Comparison of ENCODE assay signal across 10 cellular contexts in the genomic region with DNA sequence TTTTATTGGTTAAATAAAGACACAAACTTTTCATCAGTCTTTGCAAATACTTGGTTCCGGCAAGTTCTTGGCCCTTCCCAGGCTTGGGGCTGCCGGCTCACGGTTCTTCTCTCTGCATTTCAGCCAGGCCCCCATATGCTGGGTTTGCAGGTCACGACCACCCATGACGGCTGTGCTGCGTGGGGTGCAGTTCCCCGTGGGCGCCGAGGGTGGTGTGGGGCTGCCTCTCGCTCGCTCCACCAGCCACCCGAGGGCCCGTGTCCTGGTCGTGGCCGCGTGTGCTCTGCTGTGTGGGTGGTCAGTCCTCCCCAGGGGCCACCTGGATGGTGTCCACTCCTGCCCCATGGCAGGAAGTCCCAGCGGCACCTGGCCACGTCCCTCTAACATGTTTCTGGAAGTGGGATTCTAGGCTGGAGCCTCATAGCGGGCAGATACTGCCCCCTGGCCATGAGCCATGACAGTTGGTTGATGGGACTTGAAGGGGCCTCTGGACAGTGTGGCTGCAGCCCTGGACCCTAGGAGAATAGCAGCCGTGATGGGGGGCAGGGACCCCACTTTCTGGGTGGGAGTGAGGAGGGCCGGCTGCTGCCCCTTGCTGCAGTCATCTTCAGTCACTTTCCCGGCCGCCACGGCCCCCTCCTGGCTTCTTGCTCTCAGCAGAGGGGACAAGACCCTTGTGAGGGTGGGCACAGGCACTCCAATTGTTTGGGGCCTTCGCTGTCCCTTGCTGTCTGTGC. TPM values are rescaled to one million over a fixed set of nuclear protein-coding genes. Genes with fewer than 3 reads are reported as not detected.
DNase-seq lines count a peak whose midpoint lies in the region; TF ChIP-seq lines count a peak whose summit lies in the region.
"Had no signal": no experiment of that assay in that cellular context is flagged by ENCODE, and none has a peak within 500 bp of the region (broad histone marks: within the 10 kb centered on the region; RNA-seq: fewer than 3 reads in every experiment).

No MANE protein-coding gene starts in this region.

- no peak overlapping the region for H3K4me3 ChIP-seq in HEK293 (ENCODE audit: low read depth, low read length)
- no peak overlapping the region for H3K4me3 ChIP-seq in mesenchymal stem cell (ENCODE audit: insufficient read depth in 1 of 2, low read depth in 1 of 2, low read length in 2 of 2)
- no peak overlapping the region for H3K4me3 ChIP-seq in subcutaneous abdominal adipose tissue (ENCODE audit: low read depth in 1 of 5, low read length in 5 of 5)
- no peak overlapping the region for H3K4me3 ChIP-seq in Peyer's patch

- peaks cover 3% of the 10 kb centered on the region for H3K36me3 Mint-ChIP-seq in chondrocyte (ENCODE audit: low read depth)

- no peak overlapping the region for H3K4me3 Mint-ChIP-seq in chondrocyte (ENCODE audit: unreplicated experiment)

- H3K14ac ChIP-seq in mesenchymal stem cell (ENCODE audit: low read length in 2 of 2), result no peak overlapping the region

- H3K27ac Mint-ChIP-seq in chondrocyte (ENCODE audit: unreplicated experiment), result peak overlapping the region; percentile 41

- H3K4me1 Mint-ChIP-seq in chondrocyte (ENCODE audit: low read depth), result peaks cover 82% of the 10 kb centered on the region

- peaks cover 0 to 25% of the 10 kb centered on the region in 2 experiments; a peak in 2 of 3 replicates for H3K36me3 ChIP-seq in HEK293 (ENCODE audit: control insufficient read depth in 2 of 2, insufficient read depth in 1 of 2, low read length in 2 of 2)
- peaks cover 9 to 37% of the 10 kb centered on the region in 2 experiments for H3K36me3 ChIP-seq in mesenchymal stem cell (ENCODE audit: control insufficient read depth in 1 of 2, insufficient read depth in 2 of 2, low read depth in 1 of 2, low read length in 2 of 2)
- peaks cover 0 to 7% (median 5%) of the 10 kb centered on the region in 5 donors for H3K36me3 ChIP-seq in subcutaneous abdominal adipose tissue (ENCODE audit: control insufficient read depth in 5 of 5, insufficient read depth in 5 of 5, low read length in 5 of 5)
- H3K36me3 ChIP-seq in Peyer's patch, result no peaks in the 10 kb centered on the region

- no peak for TF ChIP-seq POLR2A in Peyer's patch (IDR thresholded peaks at IDR 0.05)

- no peaks in the 10 kb centered on the region for H3K9me3 ChIP-seq in HEK293 (ENCODE audit: control insufficient read depth, insufficient read depth, low read depth, low read length)
- H3K9me3 ChIP-seq in mesenchymal stem cell (ENCODE audit: control insufficient read depth, low read length), result peaks cover 6% of the 10 kb centered on the region
- H3K9me3 ChIP-seq in subcutaneous abdominal adipose tissue (ENCODE audit: control insufficient read depth in 5 of 5, low read length in 5 of 5), result no peaks in the 10 kb centered on the region
- no peaks in the 10 kb centered on the region for H3K9me3 ChIP-seq in Peyer's patch

- H3K23ac ChIP-seq in mesenchymal stem cell (ENCODE audit: low read length in 2 of 2), result no peak overlapping the region

- H4K91ac ChIP-seq in mesenchymal stem cell (ENCODE audit: low read length), result peak overlapping the region; percentile 28

- H2AFZ ChIP-seq in mesenchymal stem cell (ENCODE audit: low read depth, low read length), result no peak overlapping the region

- peak overlapping the region; percentile 29 to 38 for H3K18ac ChIP-seq in mesenchymal stem cell (ENCODE audit: low read depth in 1 of 2, low read length in 2 of 2)

- 95% methylated on average over 23 of the region's 25 CpGs for WGBS in mesenchymal stem cell

- H2BK120ac ChIP-seq in mesenchymal stem cell (ENCODE audit: low read depth, low read length), result no peak overlapping the region

- no peaks in the 10 kb centered on the region for H3K27me3 ChIP-seq in mesenchymal stem cell (ENCODE audit: control insufficient read depth in 1 of 2, insufficient read depth in 1 of 2, low read length in 2 of 2)
- H3K27me3 ChIP-seq in subcutaneous abdominal adipose tissue (ENCODE audit: control insufficient read depth in 5 of 5, insufficient read depth in 4 of 5, low read length in 5 of 5), result no peaks in the 10 kb centered on the region
- H3K27me3 ChIP-seq in Peyer's patch, result no peaks in the 10 kb centered on the region

- H3K9me3 Mint-ChIP-seq in chondrocyte (ENCODE audit: low read depth), result no peaks in the 10 kb centered on the region

- no peaks in the 10 kb centered on the region for H3K27me3 Mint-ChIP-seq in chondrocyte (ENCODE audit: low read depth)

- H3K4me1 ChIP-seq in HEK293 (ENCODE audit: control insufficient read depth, insufficient read depth, low read length) (peaks cover 18% of the 10 kb centered on the region), mesenchymal stem cell (ENCODE audit: control insufficient read depth, insufficient read depth, low read depth, low read length) (peaks cover 85% of the 10 kb centered on the region), subcutaneous abdominal adipose tissue (ENCODE audit: control insufficient read depth in 5 of 5, insufficient read depth in 5 of 5, low read length in 5 of 5) (peaks cover 22 to 100% (median 96%) of the 10 kb centered on the region in 5 donors), Peyer's patch (peaks cover 19 to 92% (median 21%) of the 10 kb centered on the region in 4 donors)

- peaks cover 2% of the 10 kb centered on the region for H3K79me1 ChIP-seq in mesenchymal stem cell (replicated peaks; ENCODE audit: low read length, poor library complexity, severe bottlenecking)

- H2AK5ac ChIP-seq in mesenchymal stem cell (ENCODE audit: low read length, severe bottlenecking), result no peak overlapping the region

- H3K4ac ChIP-seq in mesenchymal stem cell (ENCODE audit: low read depth in 1 of 2, low read length in 2 of 2), result peak overlapping the region in 1 of 2 experiments; percentile 49

- H3K4me2 ChIP-seq in mesenchymal stem cell (ENCODE audit: low read length, poor library complexity, severe bottlenecking), result no peak overlapping the region

- POLR2A ChIA-PET in HEK293 (lab: Yijun Ruan, JAX), result no interaction called here

- H4K8ac ChIP-seq in mesenchymal stem cell (ENCODE audit: low read length), result no peak overlapping the region

- no peak overlapping the region for H3K9ac ChIP-seq in mesenchymal stem cell (ENCODE audit: low read length)
- peak overlapping the region in 1 of 5 donors; percentile 66 for H3K9ac ChIP-seq in subcutaneous abdominal adipose tissue (ENCODE audit: low read length in 5 of 5)

- H2BK15ac ChIP-seq in mesenchymal stem cell (ENCODE audit: low read depth, poor library complexity, severe bottlenecking), result peak overlapping the region; percentile 77

- intact Hi-C loops in posterior vena cava (cut with DNase I), result loop anchor here in 1 of 2 donors (5.0 kb wide), 1 partner anchor 37 kb away; no protein-coding TSS in a partner anchor

- CTCF ChIA-PET in HEK293 (lab: Yijun Ruan, JAX), result no interaction called here

- H3K27ac ChIP-seq in HEK293 (ENCODE audit: extremely low read depth, low read depth, low read length) (no peak overlapping the region), mesenchymal stem cell (ENCODE audit: low read length, poor library complexity, severe bottlenecking) (no peak overlapping the region), subcutaneous abdominal adipose tissue (ENCODE audit: low read depth, low read length) (peak overlapping the region; percentile 73), Peyer's patch (peak overlapping the region in 2 of 4 donors; percentile 33 to 72)

- H2BK5ac ChIP-seq in mesenchymal stem cell (ENCODE audit: low read depth, low read length, poor library complexity, severe bottlenecking), result no peak overlapping the region

- no peak for TF ChIP-seq CTCF in HEK293 (tag by site-specific recombination; IDR thresholded peaks at IDR 0.05)
- no peak for TF ChIP-seq CTCF in chondrocyte (IDR thresholded peaks at IDR 0.05)
- no peak for TF ChIP-seq CTCF in Peyer's patch (IDR thresholded peaks at IDR 0.05)

- peak overlapping the region; percentile 31 to 45 for H2BK12ac ChIP-seq in mesenchymal stem cell (ENCODE audit: low read length in 2 of 2)

- DNase-seq in chondrocyte (ENCODE audit: low spot score) (no peak), mesenchymal stem cell (no peak), iPS-NIHi11 (ENCODE audit: low spot score) (no peak), Peyer's patch (no peak), posterior vena cava (ENCODE audit: low spot score) (no peak)
- DNase-seq: NCI-H2227 treated with DMSO at 0.1 percent for 48 hours; RPMI8226; stimulated activated CD4-positive, alpha-beta T cell treated with anti-CD3 and anti-CD28 coated beads, Interleukin-12 subunit alpha, Interleukin-12 subunit beta, amount 100 ng/mL, for 4 hours had no signal

TF ChIP-seq in HEK293, 187 proteins besides CTCF, POLR2A, EP300 and RAD21 (continues in another document):
- TF ChIP-seq ZNF121 (tag by site-specific recombination; IDR thresholded peaks at IDR 0.05) (no peak), YY1 (tag by site-specific recombination; IDR thresholded peaks at IDR 0.05) (no peak), ZNF302 (tag by site-specific recombination; IDR thresholded peaks at IDR 0.05; ENCODE audit: low read depth) (no peak), EGR2 (tag by site-specific recombination; IDR thresholded peaks at IDR 0.05; ENCODE audit: low read depth) (0 out of 2 replicates have a peak, but pooled peaks have one; percentile 22), BCL6B (tag by site-specific recombination; IDR thresholded peaks at IDR 0.05) (no peak), ZBTB1 (tag by site-specific recombination; IDR thresholded peaks at IDR 0.05) (no peak), ZNF585B (tag by site-specific recombination; IDR thresholded peaks at IDR 0.05) (no peak)

RNA-seq across cellular contexts. Expression of gene SKI, which starts 46.3 kb away (rescaled TPM):
- total RNA-seq in chondrocyte, result 112 to 135 TPM (median 116 TPM) in 3 replicates
- 43.3 TPM for polyA plus RNA-seq in mesenchymal stem cell (2013, experiment 1 of 2)
- 44.2 TPM for polyA plus RNA-seq in mesenchymal stem cell (2013, experiment 2 of 2)
- total RNA-seq in Peyer's patch, result 10 to 100 TPM; 20.1 to 41.5 (median 37.1) TPM
- total RNA-seq in posterior vena cava, result 100 to 1,000 TPM; 104 to 111 TPM
